32 cellular contexts compared by ENCODE assay signal in the genomic region with DNA sequence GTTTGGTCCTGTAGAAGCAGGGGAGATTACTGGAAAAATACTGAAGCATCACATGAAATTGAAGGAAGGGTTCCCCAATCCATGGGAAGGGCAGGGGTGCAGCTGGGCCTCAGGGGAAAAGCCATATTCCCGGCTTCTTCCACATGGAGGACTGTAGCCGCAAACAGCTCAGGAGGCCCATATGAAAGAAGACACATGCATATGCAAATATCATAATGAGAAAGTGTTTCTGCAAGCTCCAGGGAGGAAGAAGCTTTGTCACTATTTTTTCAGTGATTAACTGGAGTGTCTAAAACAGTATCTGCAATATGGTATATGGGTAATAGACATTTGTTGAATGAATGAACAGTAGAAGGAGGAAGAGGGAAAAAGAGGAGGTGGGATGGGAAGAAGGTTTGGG.
"Had no signal": no experiment of that assay in that cellular context is flagged by ENCODE, and none has a peak within 500 bp of the region (broad histone marks: within the 10 kb centered on the region; RNA-seq: fewer than 3 reads in every experiment).

No MANE protein-coding gene starts in this region.

- H3K4me3 ChIP-seq: K562, Peyer's patch, SJSA1 had no signal

- H3K36me3 Mint-ChIP-seq: activated naive CD8-positive, alpha-beta T cell treated with anti-CD3 and anti-CD28 coated beads for 36 hours; T-cell had no signal

- H3K36me3 ChIP-seq: brain microvascular endothelial cell, Peyer's patch, SJSA1 had no signal

- H3K27me3 ChIP-seq: brain microvascular endothelial cell, Peyer's patch, SJSA1 had no signal

- H3K9me3 Mint-ChIP-seq: activated CD4-positive, alpha-beta T cell treated with anti-CD3 and anti-CD28 coated beads, Interleukin-2, amount 10 ng/mL, durations not matched to agents 24 days and 14 days; activated CD8-positive, alpha-beta T cell treated with anti-CD3 and anti-CD28 coated beads for 36 hours; activated naive CD8-positive, alpha-beta T cell treated with anti-CD3 and anti-CD28 coated beads for 36 hours; activated T-cell treated with anti-CD3 and anti-CD28 coated beads, Interleukin-2, amount 50 U/mL, for 72 hours; activated T-helper 17 cell treated with anti-CD3 and anti-CD28 coated beads, Interleukin-2, amount 50 U/mL, for 72 hours; T-cell had no signal

- H3K27me3 Mint-ChIP-seq: activated CD4-positive, alpha-beta T cell treated with anti-CD3 and anti-CD28 coated beads, Interleukin-2, amount 10 ng/mL, durations not matched to agents 24 days and 14 days; activated CD8-positive, alpha-beta T cell treated with anti-CD3 and anti-CD28 coated beads for 36 hours; activated naive CD8-positive, alpha-beta T cell treated with anti-CD3 and anti-CD28 coated beads for 36 hours; activated T-helper 17 cell treated with anti-CD3 and anti-CD28 coated beads, Interleukin-2, amount 50 U/mL, for 72 hours; T-cell had no signal

- H3K9me3 ChIP-seq: Peyer's patch, SJSA1, SK-N-SH had no signal

- H3K4me3 Mint-ChIP-seq: activated CD4-positive, alpha-beta T cell treated with anti-CD3 and anti-CD28 coated beads, Interleukin-2, amount 10 ng/mL, durations not matched to agents 24 days and 14 days; activated CD8-positive, alpha-beta T cell treated with anti-CD3 and anti-CD28 coated beads for 36 hours; activated naive CD8-positive, alpha-beta T cell treated with anti-CD3 and anti-CD28 coated beads for 36 hours; activated T-cell treated with anti-CD3 and anti-CD28 coated beads, Interleukin-2, amount 50 U/mL, for 72 hours; activated T-helper 17 cell treated with anti-CD3 and anti-CD28 coated beads, Interleukin-2, amount 50 U/mL, for 72 hours; T-cell had no signal

- H3K9ac ChIP-seq: SK-N-SH had no signal

- H3K27ac Mint-ChIP-seq: activated CD4-positive, alpha-beta T cell treated with anti-CD3 and anti-CD28 coated beads, Interleukin-2, amount 10 ng/mL, durations not matched to agents 24 days and 14 days; activated CD8-positive, alpha-beta T cell treated with anti-CD3 and anti-CD28 coated beads for 36 hours; activated naive CD8-positive, alpha-beta T cell treated with anti-CD3 and anti-CD28 coated beads for 36 hours; activated T-cell treated with anti-CD3 and anti-CD28 coated beads, Interleukin-2, amount 50 U/mL, for 72 hours; activated T-helper 17 cell treated with anti-CD3 and anti-CD28 coated beads, Interleukin-2, amount 50 U/mL, for 72 hours; T-cell had no signal

- DNase-seq: activated CD4-positive, alpha-beta T cell treated with anti-CD3 and anti-CD28 coated beads, Interleukin-2, amount 10 ng/mL, durations not matched to agents 24 days and 14 days; activated CD4-positive, alpha-beta T cell treated with anti-CD3 and anti-CD28 coated beads, Interleukin-2, amount 50 U/mL, for 4 hours; activated CD8-positive, alpha-beta T cell treated with anti-CD3 and anti-CD28 coated beads for 36 hours; activated effector memory CD4-positive, alpha-beta T cell treated with anti-CD3 and anti-CD28 coated beads, Interleukin-2, amount 50 U/mL, for 16 hours; activated naive CD4-positive, alpha-beta T cell; activated naive CD4-positive, alpha-beta T cell treated with anti-CD3 and anti-CD28 coated beads, Interleukin-2, amount 50 U/mL, for 16 hours; activated naive CD8-positive, alpha-beta T cell treated with anti-CD3 and anti-CD28 coated beads for 36 hours; activated T-cell treated with anti-CD3 and anti-CD28 coated beads, Interleukin-2, amount 50 U/mL, for 1 hour; activated T-cell treated with anti-CD3 and anti-CD28 coated beads, Interleukin-2, amount 50 U/mL, for 72 hours; amniotic stem cell; aorta; brain microvascular endothelial cell; central memory CD4-positive, alpha-beta T cell; NCI-H1105; NCI-H1417 treated with DMSO at 0.1 percent for 48 hours; NCI-H1694 treated with DMSO at 0.1 percent for 48 hours; NCI-H2029 treated with DMSO at 0.1 percent for 48 hours; NCI-H2171 treated with DMSO at 0.1 percent for 48 hours; NCI-H2227 treated with DMSO at 0.1 percent for 48 hours; NCI-H446; NCI-H510A treated with DMSO at 0.1 percent for 48 hours; PC-3; Peyer's patch; RPMI8226; SHP77 treated with DMSO at 0.1 percent for 48 hours; SK-N-SH; T-cell; T-helper 2 cell; T-helper 9 cell had no signal

- ATAC-seq: activated CD8-positive, alpha-beta T cell treated with anti-CD3 and anti-CD28 coated beads for 36 hours; activated T-cell treated with anti-CD3 and anti-CD28 coated beads, Interleukin-2, amount 50 U/mL, for 72 hours; activated T-helper 17 cell treated with anti-CD3 and anti-CD28 coated beads, Interleukin-2, amount 50 U/mL, for 72 hours; K562; PC-3; T-cell had no signal

- H3K9me2 ChIP-seq: SK-N-SH had no signal

- H3K4me2 ChIP-seq: SK-N-SH had no signal

- H3K27ac ChIP-seq: brain microvascular endothelial cell, Peyer's patch, SJSA1 had no signal
